In genomic region chr1:157580179-157580827, GRCh38 we compare ENCODE assay signal across 7 cellular contexts. TPM values are rescaled to one million over a fixed set of nuclear protein-coding genes. Genes with fewer than 3 reads are reported as not detected.
A peak's percentile ranks its signal among the peaks of the same experiment; 100 is the strongest.
DNase-seq lines count a peak whose midpoint lies in the region; ATAC-seq, FAIRE-seq and TF ChIP-seq lines count a peak whose summit lies in the region.

No MANE protein-coding gene starts in this region.

- H3K4me2 ChIP-seq in DOHH2 (ENCODE audit: low read length) (no peak overlapping the region; the same call in 1 of the 2 replicates), keratinocyte (ENCODE audit: control insufficient read depth, extremely low read depth, insufficient read depth, low read depth, low read length) (no peak overlapping the region)

- peak; percentile 88 for FAIRE-seq in keratinocyte (lab: Jason Lieb, UNC)

- TF ChIP-seq POLR2A in suprapubic skin (IDR thresholded peaks at IDR 0.05), result no peak

- H3K36me3 ChIP-seq in DOHH2 (ENCODE audit: control insufficient read depth, low read length), result no peaks in the 10 kb centered on the region
- no peaks in the 10 kb centered on the region for H3K36me3 ChIP-seq in keratinocyte (ENCODE audit: control insufficient read depth in 2 of 2, extremely low read depth in 1 of 2, insufficient read depth in 2 of 2, low read length in 2 of 2)
- H3K36me3 ChIP-seq in suprapubic skin, result no peaks in the 10 kb centered on the region

- no peak for ATAC-seq in GM21515 (IDR thresholded peaks at IDR 0.05; ENCODE audit: unreplicated experiment)

- no peak overlapping the region for H3K27ac Mint-ChIP-seq in brain

- H2AFZ ChIP-seq in keratinocyte (ENCODE audit: control insufficient read depth, low read length), result no peak overlapping the region

- peaks cover 31% of the 10 kb centered on the region for H3K4me1 ChIP-seq in DOHH2 (ENCODE audit: control insufficient read depth, low read length)
- H3K4me1 ChIP-seq in keratinocyte (ENCODE audit: control insufficient read depth, extremely low read depth, insufficient read depth, low read length), result no peaks in the 10 kb centered on the region
- no peaks in the 10 kb centered on the region for H3K4me1 ChIP-seq in suprapubic skin

- 10% methylated on average over 4 of the region's 4 CpGs for WGBS in suprapubic skin

- H3K9me2 ChIP-seq in DOHH2 (replicated peaks; ENCODE audit: control insufficient read depth, low read length), result no peaks in the 10 kb centered on the region

- no peaks in the 10 kb centered on the region for H3K27me3 ChIP-seq in DOHH2 (ENCODE audit: control insufficient read depth, low read length)
- H3K27me3 ChIP-seq in keratinocyte (ENCODE audit: control insufficient read depth, extremely low read depth, insufficient read depth, low read length), result peaks cover 5% of the 10 kb centered on the region
- peaks cover 3% of the 10 kb centered on the region for H3K27me3 ChIP-seq in suprapubic skin

- no peak overlapping the region for H3K9ac ChIP-seq in keratinocyte (ENCODE audit: control insufficient read depth, extremely low read depth, insufficient read depth, low read length)

- dilution Hi-C loops in keratinocyte (cut with MboI; ENCODE audit: extremely low pct_ligation_motif_present, low sequenced_read_pairs), result no loop called here

- H3K27ac ChIP-seq in DOHH2 (ENCODE audit: low read depth, low read length) (no peak overlapping the region), keratinocyte (ENCODE audit: control insufficient read depth, insufficient read depth, low read length) (no peak overlapping the region), suprapubic skin (no peak overlapping the region)

- no peaks in the 10 kb centered on the region for H3K9me3 ChIP-seq in DOHH2 (ENCODE audit: control insufficient read depth, insufficient read depth, low read length)
- H3K9me3 ChIP-seq in keratinocyte (ENCODE audit: control insufficient read depth, low read depth, low read length), result no peaks in the 10 kb centered on the region
- no peaks in the 10 kb centered on the region for H3K9me3 ChIP-seq in suprapubic skin

- H3K36me3 Mint-ChIP-seq in brain, result no peaks in the 10 kb centered on the region

- H3K4me3 ChIP-seq in DOHH2 (ENCODE audit: low read length) (no peak overlapping the region), HFF-Myc (replicated peaks; ENCODE audit: low read depth, low read length) (no peak overlapping the region), keratinocyte (ENCODE audit: control insufficient read depth in 2 of 3, extremely low read depth in 1 of 3, insufficient read depth in 2 of 3, low read depth in 1 of 3, low read length in 3 of 3) (no peak overlapping the region), suprapubic skin (no peak overlapping the region)

- no peak overlapping the region for H3K4me3 Mint-ChIP-seq in brain

- no peaks in the 10 kb centered on the region for H3K4me1 Mint-ChIP-seq in brain

- peak; percentile 79 for TF ChIP-seq CTCF in DOHH2 (IDR thresholded peaks at IDR 0.05; ENCODE audit: low read depth, low read length, poor library complexity, severe bottlenecking)
- TF ChIP-seq CTCF in HFF-Myc (IDR thresholded peaks at IDR 0.05; ENCODE audit: low read depth, low read length, missing control alignments), result peak; percentile 57
- TF ChIP-seq CTCF in brain (conservative IDR thresholded peaks at IDR 0.05), result peak; percentile 71 to 81
- TF ChIP-seq CTCF in keratinocyte (optimal IDR thresholded peaks at IDR 0.05 in 1 of 3, IDR thresholded peaks at IDR 0.05 in 1 of 3, conservative IDR thresholded peaks at IDR 0.05 in 1 of 3; ENCODE audit: extremely low read depth in 1 of 3, insufficient read depth in 2 of 3, low read length in 3 of 3), result peak; percentile 50 to 66 (median 61)
- TF ChIP-seq CTCF in suprapubic skin (IDR thresholded peaks at IDR 0.05), result peak; percentile 29 to 49

- DNase-seq in HFF-Myc (ENCODE audit: extremely low read depth, low read depth) (peak; percentile 27), NCI-H526 treated with DMSO at 0.1 percent for 48 hours (lab: John Stamatoyannopoulos, UW) (peak; percentile 68), keratinocyte (ENCODE audit: low read depth, low spot score) (peak; percentile 49), suprapubic skin (ENCODE audit: low spot score in 2 of 2) (no peak)

- H3F3A ChIP-seq in DOHH2 (ENCODE audit: control insufficient read depth, insufficient read depth), result no peaks in the 10 kb centered on the region

- H3K9me1 ChIP-seq in keratinocyte (ENCODE audit: control insufficient read depth, extremely low read depth, insufficient read depth, low read length), result no peaks in the 10 kb centered on the region

- peaks cover 0 to 2% (median 0%) of the 10 kb centered on the region in 5 experiments for H3K9me3 Mint-ChIP-seq in brain

- H3K79me2 ChIP-seq in DOHH2 (ENCODE audit: control insufficient read depth, low read length) (no peaks in the 10 kb centered on the region), keratinocyte (ENCODE audit: control insufficient read depth, insufficient read depth, low read length) (no peaks in the 10 kb centered on the region)

- H3K27me3 Mint-ChIP-seq in brain, result peaks cover 10% of the 10 kb centered on the region

- no peaks in the 10 kb centered on the region for H4K20me1 ChIP-seq in DOHH2 (ENCODE audit: control insufficient read depth, insufficient read depth, low read depth, low read length)
- no peaks in the 10 kb centered on the region for H4K20me1 ChIP-seq in keratinocyte (ENCODE audit: control insufficient read depth, extremely low read depth, insufficient read depth, low read length)

- no peak for TF ChIP-seq EP300 in suprapubic skin (IDR thresholded peaks at IDR 0.05)

RNA-seq across cellular contexts. Expression of gene FCRL4, which starts 17.6 kb away (rescaled TPM):
- not detected for polyA plus RNA-seq in brain (ENCODE audit: insufficient read depth, low read depth, low replicate concordance)
- not detected in 3 replicates for polyA plus RNA-seq in keratinocyte
- not detected for polyA plus RNA-seq in keratinocyte (2011; ENCODE audit: low read depth)
- polyA plus RNA-seq in keratinocyte (2011; cell fraction: cytosol; rRNA removed), result not detected in 2 replicates
- not detected in 2 replicates for polyA plus RNA-seq in keratinocyte (2011; cell fraction: nucleus; rRNA removed)
- not detected in 2 replicates for polyA plus RNA-seq in keratinocyte (2012; ENCODE audit: low replicate concordance)
- polyA minus RNA-seq in keratinocyte, result not detected in 3 replicates
- not detected for polyA minus RNA-seq in keratinocyte (2011; cell fraction: cytosol; rRNA and poly(A)+ RNA removed)
- polyA minus RNA-seq in keratinocyte (2011; cell fraction: nucleus; rRNA and poly(A)+ RNA removed), result not detected in 2 replicates
- not detected for total RNA-seq in suprapubic skin

RNA-seq across cellular contexts. Expression of gene FCRL5, which starts 28.0 kb away (rescaled TPM):
- polyA plus RNA-seq in brain (ENCODE audit: insufficient read depth, low read depth, low replicate concordance), result not detected
- 0.03 TPM in 1 of 3 replicates, not detected in the others for polyA plus RNA-seq in keratinocyte
- polyA plus RNA-seq in keratinocyte (2011; ENCODE audit: low read depth), result not detected
- not detected in 2 replicates for polyA plus RNA-seq in keratinocyte (2011; cell fraction: cytosol; rRNA removed)
- polyA plus RNA-seq in keratinocyte (2011; cell fraction: nucleus; rRNA removed), result not detected in 2 replicates
- not detected in 2 replicates for polyA plus RNA-seq in keratinocyte (2012; ENCODE audit: low replicate concordance)
- 0.07 TPM in 1 of 3 replicates, not detected in the others for polyA minus RNA-seq in keratinocyte
- not detected for polyA minus RNA-seq in keratinocyte (2011; cell fraction: cytosol; rRNA and poly(A)+ RNA removed)
- not detected in 2 replicates for polyA minus RNA-seq in keratinocyte (2011; cell fraction: nucleus; rRNA and poly(A)+ RNA removed)
- total RNA-seq in suprapubic skin, result not detected

Comparison
In these comparisons a context has a peak if more than half of its experiments do, and no peak if none do; other contexts are left out.
1. DNase-seq: peak in HFF-Myc (single experiment), NCI-H526 treated with DMSO at 0.1 percent for 48 hours (single experiment) and keratinocyte (single experiment); none in suprapubic skin (0 of 2).
2. Peak in every context shown above with its lines, with median percentiles within 50 percentile points of each other: CTCF ChIP-seq.